30 cellular contexts compared by ENCODE assay signal in the genomic region with DNA sequence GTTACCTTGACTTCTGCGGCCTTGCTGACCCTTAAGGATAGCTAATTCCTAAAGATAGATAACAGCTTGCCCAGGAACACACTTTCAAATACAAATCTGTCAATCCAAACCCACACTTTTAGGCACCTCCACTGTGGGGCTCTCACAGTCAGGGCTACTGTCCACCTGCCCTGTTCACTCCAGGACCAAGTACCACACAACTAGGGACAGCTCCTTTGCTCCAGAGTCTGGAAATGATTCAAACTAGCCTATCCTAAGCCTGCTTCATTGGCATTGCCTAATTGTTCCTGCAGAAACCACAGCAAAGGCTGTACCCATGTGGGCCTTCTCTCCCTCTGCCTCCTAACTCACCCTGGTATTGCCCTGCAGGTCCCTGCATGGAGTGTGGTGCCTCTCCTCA.
"Had no signal": no experiment of that assay in that cellular context is flagged by ENCODE, and none has a peak within 500 bp of the region (broad histone marks: within the 10 kb centered on the region; RNA-seq: fewer than 3 reads in every experiment).

No MANE protein-coding gene starts in this region.

- H3K4me1 Mint-ChIP-seq: activated CD4-positive, alpha-beta memory T cell treated with anti-CD3 and anti-CD28 coated beads, Interleukin-2, amount 10 ng/mL, durations not matched to agents 7 days and 5 days; activated naive CD4-positive, alpha-beta T cell treated with anti-CD3 and anti-CD28 coated beads, Interleukin-2, amount 50 U/mL, for 24 hours; activated naive CD8-positive, alpha-beta T cell treated with anti-CD3 and anti-CD28 coated beads, Interleukin-2, amount 10 ng/mL, durations not matched to agents 7 days and 5 days; activated T-helper 17 cell treated with anti-CD3 and anti-CD28 coated beads, Interleukin-2, amount 50 U/mL, for 72 hours had no signal

- H3K27ac Mint-ChIP-seq: activated CD4-positive, alpha-beta memory T cell treated with anti-CD3 and anti-CD28 coated beads, Interleukin-2, amount 10 ng/mL, durations not matched to agents 7 days and 5 days; activated naive CD4-positive, alpha-beta T cell treated with anti-CD3 and anti-CD28 coated beads, Interleukin-2, amount 50 U/mL, for 24 hours; activated naive CD8-positive, alpha-beta T cell treated with anti-CD3 and anti-CD28 coated beads, Interleukin-2, amount 10 ng/mL, durations not matched to agents 7 days and 5 days; activated T-cell treated with anti-CD3 and anti-CD28 coated beads, Interleukin-2, amount 50 U/mL, for 72 hours; activated T-helper 17 cell treated with anti-CD3 and anti-CD28 coated beads, Interleukin-2, amount 50 U/mL, for 72 hours had no signal

- H3K36me3 Mint-ChIP-seq: activated naive CD4-positive, alpha-beta T cell treated with anti-CD3 and anti-CD28 coated beads, Interleukin-2, amount 50 U/mL, for 24 hours; activated naive CD8-positive, alpha-beta T cell treated with anti-CD3 and anti-CD28 coated beads, Interleukin-2, amount 10 ng/mL, durations not matched to agents 7 days and 5 days had no signal

- H3K4me3 Mint-ChIP-seq: activated CD4-positive, alpha-beta memory T cell treated with anti-CD3 and anti-CD28 coated beads, Interleukin-2, amount 10 ng/mL, durations not matched to agents 7 days and 5 days; activated naive CD4-positive, alpha-beta T cell treated with anti-CD3 and anti-CD28 coated beads, Interleukin-2, amount 50 U/mL, for 24 hours; activated naive CD8-positive, alpha-beta T cell treated with anti-CD3 and anti-CD28 coated beads, Interleukin-2, amount 10 ng/mL, durations not matched to agents 7 days and 5 days; activated T-cell treated with anti-CD3 and anti-CD28 coated beads, Interleukin-2, amount 50 U/mL, for 72 hours; activated T-helper 17 cell treated with anti-CD3 and anti-CD28 coated beads, Interleukin-2, amount 50 U/mL, for 72 hours had no signal

- H3K27me3 Mint-ChIP-seq: activated CD4-positive, alpha-beta memory T cell treated with anti-CD3 and anti-CD28 coated beads, Interleukin-2, amount 10 ng/mL, durations not matched to agents 7 days and 5 days; activated naive CD4-positive, alpha-beta T cell treated with anti-CD3 and anti-CD28 coated beads, Interleukin-2, amount 50 U/mL, for 24 hours; activated naive CD8-positive, alpha-beta T cell treated with anti-CD3 and anti-CD28 coated beads, Interleukin-2, amount 10 ng/mL, durations not matched to agents 7 days and 5 days; activated T-helper 17 cell treated with anti-CD3 and anti-CD28 coated beads, Interleukin-2, amount 50 U/mL, for 72 hours had no signal

- DNase-seq: activated CD4-positive, alpha-beta memory T cell treated with anti-CD3 and anti-CD28 coated beads, Interleukin-2, amount 10 ng/mL, durations not matched to agents 7 days and 5 days; activated CD4-positive, alpha-beta T cell treated with anti-CD3 and anti-CD28 coated beads for 1 hour; activated CD4-positive, alpha-beta T cell treated with anti-CD3 and anti-CD28 coated beads for 48 hours; activated CD4-positive, CD25-positive, alpha-beta regulatory T cell; activated effector memory CD4-positive, alpha-beta T cell treated with anti-CD3 and anti-CD28 coated beads, Interleukin-2, amount 50 U/mL, for 16 hours; activated naive CD4-positive, alpha-beta T cell treated with Interleukin-2 at 50 U/mL for 16 hours; activated naive CD8-positive, alpha-beta T cell treated with anti-CD3 and anti-CD28 coated beads, Interleukin-2, amount 10 ng/mL, durations not matched to agents 7 days and 5 days; activated T-cell treated with anti-CD3 and anti-CD28 coated beads, Interleukin-2, amount 50 U/mL, for 1 hour; activated T-cell treated with anti-CD3 and anti-CD28 coated beads, Interleukin-2, amount 50 U/mL, for 72 hours; body of pancreas; central memory CD4-positive, alpha-beta T cell; Karpas-422; MG63; NCI-H1048; NCI-H1436 treated with DMSO at 0.1 percent for 48 hours; NCI-H1694 treated with DMSO at 0.1 percent for 48 hours; NCI-H2029; NCI-H345; NCI-H526; NCI-H748 treated with DMSO at 0.1 percent for 48 hours; NK-92 treated with Interleukin-12 subunit alpha and Interleukin-12 subunit beta, amount 100 ng/mL, for 24 hours; PC-3; Peyer's patch; RPMI8226; SHP77 treated with DMSO at 0.1 percent for 48 hours; SW 1271; T1000; WERI-Rb-1 had no signal

- ATAC-seq: activated T-cell treated with anti-CD3 and anti-CD28 coated beads, Interleukin-2, amount 50 U/mL, for 72 hours; activated T-helper 17 cell treated with anti-CD3 and anti-CD28 coated beads, Interleukin-2, amount 50 U/mL, for 72 hours; body of pancreas; PC-3 had no signal
